Comparison of ENCODE assay signal across 8 cellular contexts in the genomic region with DNA sequence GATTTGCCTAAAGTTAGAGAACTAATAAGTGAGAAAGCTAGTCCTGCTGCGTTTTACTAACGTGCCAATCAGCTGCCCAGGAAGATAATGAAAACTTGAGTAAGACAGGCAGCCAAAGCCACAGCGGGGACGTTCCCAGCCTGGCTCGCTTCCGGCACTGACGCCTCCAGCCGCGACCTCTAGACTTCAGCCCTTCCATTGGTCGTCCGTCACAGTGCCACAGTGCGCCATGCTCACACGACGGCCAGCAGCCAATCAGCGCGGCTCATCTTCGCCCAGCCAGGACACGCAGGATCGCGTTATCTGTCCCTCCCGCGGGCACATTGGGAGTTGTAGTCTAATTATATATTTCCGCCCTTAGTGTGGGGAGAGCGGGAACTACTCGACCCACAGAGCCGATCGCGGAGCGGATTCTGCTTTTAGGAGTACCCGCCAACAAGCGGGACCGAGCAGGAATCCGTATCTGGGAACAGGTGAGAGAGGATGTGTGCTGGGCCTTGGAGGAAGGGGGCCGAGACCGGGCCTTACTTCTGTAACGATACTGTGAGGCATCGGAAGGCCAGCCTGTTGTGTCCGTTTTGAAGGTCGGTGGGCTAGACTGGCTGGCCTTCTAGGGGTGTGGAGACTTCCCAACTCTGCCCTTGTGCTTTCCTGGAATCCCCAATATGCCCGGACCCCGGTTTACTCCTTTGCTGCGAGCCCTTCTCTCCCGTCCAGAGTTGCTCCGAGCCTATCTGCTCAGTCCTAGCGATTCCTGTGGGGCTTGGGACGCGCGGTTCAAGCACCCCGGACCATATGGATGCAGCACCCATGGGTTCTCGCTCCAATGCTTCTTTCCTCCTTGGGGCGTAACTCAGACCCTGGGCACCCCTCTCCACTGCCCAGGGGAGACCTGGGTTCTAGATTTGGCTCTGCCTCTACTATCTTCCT. TPM values are rescaled to one million over a fixed set of nuclear protein-coding genes. Genes with fewer than 3 reads are reported as not detected.
DNase-seq lines count a peak whose midpoint lies in the region; ATAC-seq, FAIRE-seq and TF ChIP-seq lines count a peak whose summit lies in the region.

A gene (plus strand): TSS at position 374 of the 930 bp plus-strand sequence. CDS start 924 bp downstream, outside the sequence.

- ATAC-seq in GM18499 (IDR thresholded peaks at IDR 0.05; ENCODE audit: insufficient read depth, unreplicated experiment): peak; percentile 83
- peak; percentile 88 for ATAC-seq in HG02943 (IDR thresholded peaks at IDR 0.05; ENCODE audit: low read depth, unreplicated experiment)
- ATAC-seq in left ventricle myocardium superior: peak; percentile 99
- peak; percentile 99 to 100 (median 100) for ATAC-seq in psoas muscle

- FAIRE-seq in urothelium cell line (lab: Jason Lieb, UNC): peak; percentile 68

- intact Hi-C loops in T-helper 2 cell treated with Interferon-gamma antibody and Interleukin-4, amounts not matched to agents 100 ng/mL and 5 ng/mL, for 36 hours (cut with micrococcal nuclease): loop anchor here (1.0 kb wide), 3 partner anchors 15 to 58 kb away; a partner anchor contains a TSS
- intact Hi-C loops in left ventricle myocardium superior (cut with micrococcal nuclease): no loop called here
- intact Hi-C loops in psoas muscle (cut with DNase I): loop anchor here in 1 of 2 donors (5.0 kb wide), 1 partner anchor 36 kb away; a partner anchor contains a TSS

- H3K4me3 ChIP-seq in psoas muscle: peak within 1 kb of the TSS; percentile 81

- H3K36me3 ChIP-seq in psoas muscle (ENCODE audit: insufficient read depth in 1 of 2, low read depth in 1 of 2): peaks cover 3 to 36% of the 10 kb centered on the region in 2 donors

- peak within 1 kb of the TSS; percentile 87 for H3K27ac ChIP-seq in psoas muscle

- peaks cover 9% of the 10 kb centered on the region for H3K4me1 ChIP-seq in psoas muscle

- H3K9me3 ChIP-seq in psoas muscle: no peaks in the 10 kb centered on the region

- no peak for TF ChIP-seq CTCF in psoas muscle (IDR thresholded peaks at IDR 0.05)

- peak; percentile 99 for DNase-seq in NCI-H187 treated with DMSO at 0.1 percent for 48 hours (lab: John Stamatoyannopoulos, UW)
- peak; percentile 92 to 100 (median 99) for DNase-seq in anterior cingulate cortex (lab: John Stamatoyannopoulos, UW)
- peak; percentile 99 for DNase-seq in left ventricle myocardium superior
- DNase-seq in psoas muscle: peak; percentile 99
- DNase-seq in urothelium cell line (ENCODE audit: low spot score): peak; percentile 97

- WGBS in psoas muscle, 3 donors: 0 to 1% (median 0%) methylated on average over 51 of the region's 51 CpGs

- H3K27me3 ChIP-seq in psoas muscle (ENCODE audit: insufficient read depth in 3 of 3, low read length in 2 of 3): no peaks in the 10 kb centered on the region

RNA-seq across cellular contexts. Expression of the gene that starts here (rescaled TPM):
- total RNA-seq in T-helper 2 cell treated with Interferon-gamma antibody and Interleukin-4, amounts not matched to agents 100 ng/mL and 5 ng/mL, for 36 hours: 210 TPM in 2 replicates
- 78.4 TPM for total RNA-seq in left ventricle myocardium superior
- total RNA-seq in psoas muscle: 10 to 100 TPM; 46.2 to 60.8 (median 48.8) TPM
- polyA plus RNA-seq in psoas muscle: 10 to 100 TPM; 53.7 to 85.2 (median 54.9) TPM

Comparison
In these comparisons a context has a peak if more than half of its experiments do, and no peak if none do; other contexts are left out.
1. Peak in every context shown above with its lines: DNase-seq, ATAC-seq, H3K4me3 ChIP-seq and H3K27ac ChIP-seq.